In genomic region chr14:50331596-50331995, GRCh38 we compare ENCODE assay signal across 1 cellular context.
TF ChIP-seq lines count a peak whose summit lies in the region.

No MANE protein-coding gene starts in this region.

TF ChIP-seq in SK-N-SH treated with all-trans-retinoic acid at 6 μM for 48 hours, 23 proteins besides CTCF, POLR2A, EP300 and RAD21 (continued from another document):
- TF ChIP-seq OSR1 (CRISPR knock-in tag; IDR thresholded peaks at IDR 0.05) = no peak
- no peak for TF ChIP-seq ZNF70 (CRISPR knock-in tag; IDR thresholded peaks at IDR 0.05)
- no peak for TF ChIP-seq ZC3H10 (CRISPR knock-in tag; IDR thresholded peaks at IDR 0.05)
- no peak for TF ChIP-seq RARB (CRISPR knock-in tag; IDR thresholded peaks at IDR 0.05)
- TF ChIP-seq, protein P1, sequence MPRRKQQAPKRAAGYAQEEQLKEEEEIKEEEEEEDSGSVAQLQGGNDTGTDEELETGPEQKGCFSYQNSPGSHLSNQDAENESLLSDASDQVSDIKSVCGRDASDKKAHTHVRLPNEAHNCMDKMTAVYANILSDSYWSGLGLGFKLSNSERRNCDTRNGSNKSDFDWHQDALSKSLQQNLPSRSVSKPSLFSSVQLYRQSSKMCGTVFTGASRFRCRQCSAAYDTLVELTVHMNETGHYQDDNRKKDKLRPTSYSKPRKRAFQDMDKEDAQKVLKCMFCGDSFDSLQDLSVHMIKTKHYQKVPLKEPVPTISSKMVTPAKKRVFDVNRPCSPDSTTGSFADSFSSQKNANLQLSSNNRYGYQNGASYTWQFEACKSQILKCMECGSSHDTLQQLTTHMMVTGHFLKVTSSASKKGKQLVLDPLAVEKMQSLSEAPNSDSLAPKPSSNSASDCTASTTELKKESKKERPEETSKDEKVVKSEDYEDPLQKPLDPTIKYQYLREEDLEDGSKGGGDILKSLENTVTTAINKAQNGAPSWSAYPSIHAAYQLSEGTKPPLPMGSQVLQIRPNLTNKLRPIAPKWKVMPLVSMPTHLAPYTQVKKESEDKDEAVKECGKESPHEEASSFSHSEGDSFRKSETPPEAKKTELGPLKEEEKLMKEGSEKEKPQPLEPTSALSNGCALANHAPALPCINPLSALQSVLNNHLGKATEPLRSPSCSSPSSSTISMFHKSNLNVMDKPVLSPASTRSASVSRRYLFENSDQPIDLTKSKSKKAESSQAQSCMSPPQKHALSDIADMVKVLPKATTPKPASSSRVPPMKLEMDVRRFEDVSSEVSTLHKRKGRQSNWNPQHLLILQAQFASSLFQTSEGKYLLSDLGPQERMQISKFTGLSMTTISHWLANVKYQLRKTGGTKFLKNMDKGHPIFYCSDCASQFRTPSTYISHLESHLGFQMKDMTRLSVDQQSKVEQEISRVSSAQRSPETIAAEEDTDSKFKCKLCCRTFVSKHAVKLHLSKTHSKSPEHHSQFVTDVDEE (CRISPR knock-in tag; IDR thresholded peaks at IDR 0.05) = no peak
- TF ChIP-seq ESRRG (CRISPR knock-in tag; IDR thresholded peaks at IDR 0.05) = no peak
- TF ChIP-seq SNAI2 (CRISPR knock-in tag; IDR thresholded peaks at IDR 0.05) = no peak
- TF ChIP-seq ARNTL (CRISPR knock-in tag; IDR thresholded peaks at IDR 0.05; ENCODE audit: borderline replicate concordance, low read depth) = no peak
- TF ChIP-seq CSRNP3 (CRISPR knock-in tag; IDR thresholded peaks at IDR 0.05) = no peak
- no peak for TF ChIP-seq ZNF8 (CRISPR knock-in tag; IDR thresholded peaks at IDR 0.05)
- no peak for TF ChIP-seq TCF4 (CRISPR knock-in tag; IDR thresholded peaks at IDR 0.05; ENCODE audit: borderline replicate concordance)
- no peak for TF ChIP-seq CREB5 (CRISPR knock-in tag; IDR thresholded peaks at IDR 0.05; ENCODE audit: low read depth)
- TF ChIP-seq ZFP3 (CRISPR knock-in tag; IDR thresholded peaks at IDR 0.05) = no peak
- no peak for TF ChIP-seq ZNF565 (CRISPR knock-in tag; conservative IDR thresholded peaks at IDR 0.05; ENCODE audit: low read depth)
TF ChIP-seq in SK-N-SH treated with all-trans-retinoic acid at 6 μM for 48 hours: peak in this region for 0.
